ENCODE assay signal across 24 cellular contexts in genomic region chr17:33908363-33909064, GRCh38.
DNase-seq lines count a peak whose midpoint lies in the region; ATAC-seq and TF ChIP-seq lines count a peak whose summit lies in the region.
"Had no signal": no experiment of that assay in that cellular context is flagged by ENCODE, and none has a peak within 500 bp of the region (broad histone marks: within the 10 kb centered on the region; RNA-seq: fewer than 3 reads in every experiment).

No MANE protein-coding gene starts in this region.

- POLR2A ChIA-PET in RWPE1 (lab: Yijun Ruan, JAX; ENCODE audit: low non-redundant PET), result no interaction called here

- no peak for ATAC-seq in stimulated activated naive B cell treated with anti-CD40 and anti-IgM and Interleukin-4, amounts not matched to agents 10 μg/mL and 1 μg/mL and 100 μg/mL, for 72 hours (replicated peaks)
- ATAC-seq: A549, GM12878, GM23338, HCT116 had no signal

- H3K36me3 Mint-ChIP-seq in neural crest cell (ENCODE audit: low read depth), result no peaks in the 10 kb centered on the region
- H3K36me3 Mint-ChIP-seq in stimulated activated naive B cell treated with anti-CD40 and anti-IgM and Interleukin-4, amounts not matched to agents 10 μg/mL and 1 μg/mL and 100 μg/mL, for 72 hours, result no peaks in the 10 kb centered on the region
- H3K36me3 Mint-ChIP-seq: CD14-positive monocyte; CD8-positive, alpha-beta memory T cell had no signal

- no peaks in the 10 kb centered on the region for H3K9me3 Mint-ChIP-seq in neural crest cell
- H3K9me3 Mint-ChIP-seq in stimulated activated naive B cell treated with anti-CD40 and anti-IgM and Interleukin-4, amounts not matched to agents 10 μg/mL and 1 μg/mL and 100 μg/mL, for 72 hours, result no peaks in the 10 kb centered on the region
- H3K9me3 Mint-ChIP-seq: CD14-positive monocyte; CD4-positive, alpha-beta T cell; CD8-positive, alpha-beta memory T cell; GM23338; H9 had no signal

- no peak overlapping the region for H3K4me3 Mint-ChIP-seq in neural crest cell
- H3K4me3 Mint-ChIP-seq in stimulated activated naive B cell treated with anti-CD40 and anti-IgM and Interleukin-4, amounts not matched to agents 10 μg/mL and 1 μg/mL and 100 μg/mL, for 72 hours, result no peak overlapping the region
- H3K4me3 Mint-ChIP-seq: CD14-positive monocyte; CD4-positive, alpha-beta T cell; CD8-positive, alpha-beta memory T cell; GM23338; H9 had no signal

- H3K4me1 Mint-ChIP-seq in neural crest cell, result no peaks in the 10 kb centered on the region
- no peaks in the 10 kb centered on the region for H3K4me1 Mint-ChIP-seq in stimulated activated naive B cell treated with anti-CD40 and anti-IgM and Interleukin-4, amounts not matched to agents 10 μg/mL and 1 μg/mL and 100 μg/mL, for 72 hours
- H3K4me1 Mint-ChIP-seq: CD14-positive monocyte; CD8-positive, alpha-beta memory T cell had no signal

- peaks cover 8% of the 10 kb centered on the region for H3K27me3 Mint-ChIP-seq in neural crest cell (ENCODE audit: low read depth)
- H3K27me3 Mint-ChIP-seq in stimulated activated naive B cell treated with anti-CD40 and anti-IgM and Interleukin-4, amounts not matched to agents 10 μg/mL and 1 μg/mL and 100 μg/mL, for 72 hours, result peaks cover 8 to 11% of the 10 kb centered on the region in 2 donors

- peak; percentile 3 for DNase-seq in NCI-H1694 treated with DMSO at 0.1 percent for 48 hours (lab: John Stamatoyannopoulos, UW)
- DNase-seq in NCI-H1694 (lab: John Stamatoyannopoulos, UW), result no peak
- peak; percentile 21 for DNase-seq in NCI-H69 (lab: John Stamatoyannopoulos, UW)
- peak; percentile 2 for DNase-seq in RKO (ENCODE audit: low spot score)
- DNase-seq in neural crest cell (ENCODE audit: low read depth, low spot score), result no peak
- no peak for DNase-seq in RWPE1 (ENCODE audit: low spot score)
- DNase-seq in stimulated activated naive B cell treated with anti-CD40 and anti-IgM and Interleukin-4, amounts not matched to agents 10 μg/mL and 1 μg/mL and 100 μg/mL, for 72 hours, result no peak
- DNase-seq: 8988T; ACHN; AML-193; BE2C; CD4-positive, alpha-beta T cell; CD8-positive, alpha-beta memory T cell; DMS 273 treated with DMSO at 0.1 percent for 48 hours; DMS79; EL; GDM1; H9 had no signal

- H3K27ac Mint-ChIP-seq in neural crest cell (ENCODE audit: unreplicated experiment), result peak overlapping the region; percentile 21
- no peak overlapping the region for H3K27ac Mint-ChIP-seq in stimulated activated naive B cell treated with anti-CD40 and anti-IgM and Interleukin-4, amounts not matched to agents 10 μg/mL and 1 μg/mL and 100 μg/mL, for 72 hours
- H3K27ac Mint-ChIP-seq: CD4-positive, alpha-beta T cell; GM23338; H9 had no signal

- CTCF ChIA-PET in RWPE1 (lab: Yijun Ruan, JAX), result interaction anchor here (1.1 kb wide), 1 partner anchor 8 kb away, joined by 3 read pairs; no protein-coding TSS in a partner anchor

- H3K27ac ChIP-seq in RWPE1, result no peak overlapping the region
- H3K27ac ChIP-seq: A549; BLaER1 treated with 17β-estradiol and CSF1 and Interleukin-3, amounts not matched to agents 10 nM and 100 nM had no signal

- TF ChIP-seq CTCF in neural crest cell (conservative IDR thresholded peaks at IDR 0.05) (no peak), RWPE1 (conservative IDR thresholded peaks at IDR 0.05; ENCODE audit: low read depth) (no peak)

Comparison
In these comparisons a context has a peak if more than half of its experiments do, and no peak if none do; other contexts are left out.
1. DNase-seq: peak in NCI-H1694 treated with DMSO at 0.1 percent for 48 hours (single experiment), NCI-H69 (single experiment) and RKO (single experiment); none in NCI-H1694 (single experiment), neural crest cell (single experiment), RWPE1 (single experiment) and stimulated activated naive B cell treated with anti-CD40 and anti-IgM and Interleukin-4, amounts not matched to agents 10 μg/mL and 1 μg/mL and 100 μg/mL, for 72 hours (single experiment).